In the genomic region with DNA sequence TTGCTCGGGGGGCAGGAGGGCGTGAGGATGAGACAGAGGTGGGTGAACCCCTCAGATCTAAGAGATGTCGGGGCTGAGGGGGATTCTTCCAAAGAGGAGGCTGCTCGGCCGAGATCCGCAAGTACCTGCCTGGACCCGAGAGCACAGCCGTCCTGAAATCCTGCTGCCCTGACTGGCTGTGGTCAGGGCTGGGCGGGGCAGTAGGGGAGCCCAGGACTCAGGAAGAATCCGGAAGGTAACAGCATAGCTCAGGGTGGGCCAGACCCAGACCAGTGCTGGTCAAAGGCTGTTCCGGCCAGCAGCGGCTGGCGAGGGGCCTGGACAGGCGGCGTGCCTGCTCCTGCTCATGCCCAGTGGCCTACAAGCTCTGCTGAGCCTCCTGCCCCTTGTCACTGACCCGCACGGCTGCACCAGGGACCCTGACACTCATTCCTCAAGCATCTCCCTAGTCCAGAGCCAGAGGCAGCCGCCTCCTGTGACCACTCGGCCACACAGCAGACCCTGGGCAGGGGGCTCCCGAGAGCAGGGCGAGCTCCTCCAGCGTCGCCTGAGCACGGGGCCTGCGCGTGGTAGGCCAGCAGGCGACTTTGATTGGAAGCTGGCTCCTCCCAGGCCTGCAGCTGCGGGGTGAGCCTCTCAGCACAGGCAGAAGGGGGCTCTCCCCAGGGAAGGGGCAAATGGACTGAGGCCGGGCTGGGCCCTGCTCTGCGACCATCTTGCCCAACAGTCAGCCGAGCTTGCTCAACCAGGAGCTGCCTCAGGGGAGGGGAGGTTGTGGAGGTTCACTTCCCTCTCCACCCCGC, we compare ENCODE assay signal across 1 cellular context.
TF ChIP-seq lines count a peak whose summit lies in the region.

No MANE protein-coding gene starts in this region.

TF ChIP-seq in K562, 482 proteins besides CTCF, POLR2A, EP300 and RAD21:
- TF ChIP-seq, protein P1, sequence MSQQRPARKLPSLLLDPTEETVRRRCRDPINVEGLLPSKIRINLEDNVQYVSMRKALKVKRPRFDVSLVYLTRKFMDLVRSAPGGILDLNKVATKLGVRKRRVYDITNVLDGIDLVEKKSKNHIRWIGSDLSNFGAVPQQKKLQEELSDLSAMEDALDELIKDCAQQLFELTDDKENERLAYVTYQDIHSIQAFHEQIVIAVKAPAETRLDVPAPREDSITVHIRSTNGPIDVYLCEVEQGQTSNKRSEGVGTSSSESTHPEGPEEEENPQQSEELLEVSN (IDR thresholded peaks at IDR 0.05; ENCODE audit: borderline replicate concordance in 1 of 2, extremely low read depth in 1 of 2, insufficient read depth in 1 of 2, insufficient read length in 1 of 2, low read depth in 1 of 2, low read length in 1 of 2, poor library complexity in 1 of 2, severe bottlenecking in 1 of 2): peak in 1 of 2 experiments; percentile 7
- TF ChIP-seq NRF1 (conservative IDR thresholded peaks at IDR 0.05 in 1 of 2, IDR thresholded peaks at IDR 0.05 in 1 of 2) (peak; percentile 38 to 56; a peak in 3 of 4 replicates), WHSC1 (IDR thresholded peaks at IDR 0.05; ENCODE audit: low read length) (no peak), CEBPG (CRISPR knock-in tag; IDR thresholded peaks at IDR 0.05) (peak; percentile 89), CEBPG (tag; conservative IDR thresholded peaks at IDR 0.05 in 1 of 2, IDR thresholded peaks at IDR 0.05 in 1 of 2) (peak in 1 of 2 experiments; percentile 62; a peak in 1 of 4 replicates), XRCC4 (IDR thresholded peaks at IDR 0.05; ENCODE audit: extremely low read depth, insufficient read depth, insufficient read length) (no peak), CEBPB (tag; IDR thresholded peaks at IDR 0.05) (peak; percentile 88)
